11 cellular contexts compared by ENCODE assay signal in genomic region chr2:120469486-120469885, GRCh38.
A peak's percentile ranks its signal among the peaks of the same experiment; 100 is the strongest.
DNase-seq lines count a peak whose midpoint lies in the region; ATAC-seq and TF ChIP-seq lines count a peak whose summit lies in the region.
"Had no signal": no experiment of that assay in that cellular context is flagged by ENCODE, and none has a peak within 500 bp of the region (broad histone marks: within the 10 kb centered on the region; RNA-seq: fewer than 3 reads in every experiment).

No MANE protein-coding gene starts in this region.

- DNase-seq in PC-9 (no peak), fibroblast of peridontal ligament (ENCODE audit: extremely low read depth) (peak; percentile 64), myocyte (ENCODE audit: low read depth) (peak; percentile 35), upper lobe of left lung (no peak), AG08395 (ENCODE audit: low spot score) (no peak), AG08396 (ENCODE audit: low spot score) (no peak), RPMI8226 (no peak)
- DNase-seq: activated CD8-positive, alpha-beta T cell treated with anti-CD3 and anti-CD28 coated beads, Interleukin-2, amount 10 ng/mL, durations not matched to agents 7 days and 5 days; KG1; stimulated activated CD4-positive, alpha-beta T cell treated with anti-CD3 and anti-CD28 coated beads, Interleukin-2, amount 100 ng/mL, for 24 hours had no signal

- H3K9me3 ChIP-seq in PC-9 (ENCODE audit: insufficient read depth, low read depth) (0 out of 2 replicates have a peak, but pooled peaks cover 6% of the 10 kb centered on the region), upper lobe of left lung (peaks cover 0 to 6% (median 0%) of the 10 kb centered on the region in 4 donors)

- H4K20me1 ChIP-seq in PC-9 (ENCODE audit: insufficient read depth) = no peaks in the 10 kb centered on the region

- H3K9me2 ChIP-seq in PC-9 (ENCODE audit: insufficient read depth) = no peaks in the 10 kb centered on the region

- TF ChIP-seq CTCF in PC-9 (conservative IDR thresholded peaks at IDR 0.05) = no peak
- TF ChIP-seq CTCF in upper lobe of left lung (IDR thresholded peaks at IDR 0.05) = no peak

- no peaks in the 10 kb centered on the region for H3K36me3 ChIP-seq in PC-9 (ENCODE audit: low read depth)
- no peaks in the 10 kb centered on the region for H3K36me3 ChIP-seq in upper lobe of left lung

- POLR2A ChIA-PET in PC-9 (lab: Charles Lee; ENCODE audit: unreplicated experiment) = no interaction called here

- H3K4me1 ChIP-seq in PC-9 (replicated peaks; ENCODE audit: insufficient read depth) (peaks cover 37% of the 10 kb centered on the region), upper lobe of left lung (peaks cover 21 to 47% (median 39%) of the 10 kb centered on the region in 4 donors)

- H3K4me2 ChIP-seq in PC-9 = peak overlapping the region; percentile 55

- H3K79me2 ChIP-seq in PC-9 (ENCODE audit: low read depth) = no peaks in the 10 kb centered on the region

- H3F3A ChIP-seq in PC-9 (ENCODE audit: insufficient read depth, low read depth) = peaks cover 45% of the 10 kb centered on the region

- no peak for TF ChIP-seq POLR2A in upper lobe of left lung (IDR thresholded peaks at IDR 0.05)

- no peak for TF ChIP-seq EP300 in upper lobe of left lung (IDR thresholded peaks at IDR 0.05)

- H3K4me3 ChIP-seq in PC-9 (no peak overlapping the region), upper lobe of left lung (no peak overlapping the region)

- ATAC-seq in upper lobe of left lung (ENCODE audit: low FRiP score in 2 of 2) (peak in 1 of 2 donors; percentile 14), GM18517 (IDR thresholded peaks at IDR 0.05; ENCODE audit: unreplicated experiment) (no peak)
- ATAC-seq: activated CD8-positive, alpha-beta T cell treated with anti-CD3 and anti-CD28 coated beads, Interleukin-2, amount 10 ng/mL, durations not matched to agents 7 days and 5 days had no signal

- H3K27me3 ChIP-seq in PC-9 (ENCODE audit: insufficient read depth, low read depth) = no peaks in the 10 kb centered on the region
- no peaks in the 10 kb centered on the region for H3K27me3 ChIP-seq in upper lobe of left lung

- no TSS peak for BruUV-seq in PC-9 (replicated peaks; lab: Mats Ljungman, UMichigan)

- no peak overlapping the region for H2AFZ ChIP-seq in PC-9

- WGBS in upper lobe of left lung, 2 donors = 49 to 56% methylated on average over 2 of the region's 2 CpGs

- intact Hi-C loops in PC-9 (cut with micrococcal nuclease; ENCODE audit: unreplicated experiment) = no loop called here

- CTCF ChIA-PET in PC-9 (lab: Charles Lee) = no interaction called here

- H3K27ac ChIP-seq in PC-9 (peak overlapping the region; percentile 51), upper lobe of left lung (peak overlapping the region; percentile 68 to 89 (median 78))

Comparison
In these comparisons a context has a peak if more than half of its experiments do, and no peak if none do; other contexts are left out.
1. DNase-seq: peak in fibroblast of peridontal ligament (single experiment) and myocyte (single experiment); none in PC-9 (0 of 2), upper lobe of left lung (0 of 2), AG08395 (single experiment), AG08396 (single experiment) and RPMI8226 (single experiment).